In genomic region chr3:40379674-40380306, GRCh38 we compare ENCODE assay signal across 1 cellular context.
TF ChIP-seq lines count a peak whose summit lies in the region.

No MANE protein-coding gene starts in this region.

TF ChIP-seq in K562, 482 proteins besides CTCF, POLR2A, EP300 and RAD21 (continued from another document and continues in another):
- TF ChIP-seq BRF1 (IDR thresholded peaks at IDR 0.05; ENCODE audit: borderline replicate concordance, extremely low read depth, insufficient read length) (no peak), CEBPB (tag; IDR thresholded peaks at IDR 0.05) (peak; percentile 83), ZNF318 (IDR thresholded peaks at IDR 0.05; ENCODE audit: borderline replicate concordance in 1 of 2, low read depth in 1 of 2) (no peak), AFF4 (CRISPR knock-in tag; IDR thresholded peaks at IDR 0.05) (no peak), YY1 (IDR thresholded peaks at IDR 0.05; ENCODE audit: borderline replicate concordance in 1 of 3, control insufficient read depth in 1 of 3, extremely low read depth in 1 of 3, insufficient read depth in 3 of 3, insufficient read length in 1 of 3, insufficient replicate concordance in 2 of 3, low read depth in 1 of 3, low read length in 2 of 3) (no peak), ELK1 (CRISPR knock-in tag; IDR thresholded peaks at IDR 0.05) (no peak), ZNF212 (CRISPR knock-in tag; IDR thresholded peaks at IDR 0.05) (no peak), ZKSCAN8 (CRISPR knock-in tag; IDR thresholded peaks at IDR 0.05) (0 out of 2 replicates have a peak, but pooled peaks have one; percentile 27), E2F1 (CRISPR knock-in tag; IDR thresholded peaks at IDR 0.05) (no peak), FOXJ3 (CRISPR knock-in tag; IDR thresholded peaks at IDR 0.05) (no peak), SAFB (IDR thresholded peaks at IDR 0.05; ENCODE audit: borderline replicate concordance, low read depth, low read length) (no peak), NBN (IDR thresholded peaks at IDR 0.05; ENCODE audit: low read depth) (no peak), RFX5 (IDR thresholded peaks at IDR 0.05; ENCODE audit: low read depth, low read length) (no peak), RHOXF2B (CRISPR knock-in tag; conservative IDR thresholded peaks at IDR 0.05) (no peak), SMAD4 (CRISPR knock-in tag; conservative IDR thresholded peaks at IDR 0.05) (peak; percentile 95), PRPF4 (IDR thresholded peaks at IDR 0.05; ENCODE audit: insufficient read depth, low read depth, low read length, poor library complexity, severe bottlenecking) (no peak), ZNF395 (CRISPR knock-in tag; IDR thresholded peaks at IDR 0.05) (no peak), STAT6 (CRISPR knock-in tag; IDR thresholded peaks at IDR 0.05) (no peak), NFIC (IDR thresholded peaks at IDR 0.05) (no peak), PHF8 (IDR thresholded peaks at IDR 0.05; ENCODE audit: borderline replicate concordance, low read length) (no peak), ZNF740 (CRISPR knock-in tag; IDR thresholded peaks at IDR 0.05) (no peak), ZNF740 (tag; IDR thresholded peaks at IDR 0.05) (no peak), GTF2A2 (tag; IDR thresholded peaks at IDR 0.05) (no peak), ZNF77 (CRISPR knock-in tag; IDR thresholded peaks at IDR 0.05) (no peak), VEZF1 (CRISPR knock-in tag; IDR thresholded peaks at IDR 0.05) (peak; percentile 28; the same call in 1 of the 2 replicates), MBD1 (CRISPR knock-in tag; IDR thresholded peaks at IDR 0.05) (no peak), MED1 (CRISPR knock-in tag; IDR thresholded peaks at IDR 0.05; ENCODE audit: borderline replicate concordance) (no peak), PPARD (CRISPR knock-in tag; IDR thresholded peaks at IDR 0.05) (no peak), ILF3 (IDR thresholded peaks at IDR 0.05; ENCODE audit: borderline replicate concordance) (no peak), FOXO4 (CRISPR knock-in tag; IDR thresholded peaks at IDR 0.05) (no peak), ELF4 (CRISPR knock-in tag; IDR thresholded peaks at IDR 0.05) (no peak)
